Comparison of ENCODE assay signal across 23 cellular contexts in the genomic region with DNA sequence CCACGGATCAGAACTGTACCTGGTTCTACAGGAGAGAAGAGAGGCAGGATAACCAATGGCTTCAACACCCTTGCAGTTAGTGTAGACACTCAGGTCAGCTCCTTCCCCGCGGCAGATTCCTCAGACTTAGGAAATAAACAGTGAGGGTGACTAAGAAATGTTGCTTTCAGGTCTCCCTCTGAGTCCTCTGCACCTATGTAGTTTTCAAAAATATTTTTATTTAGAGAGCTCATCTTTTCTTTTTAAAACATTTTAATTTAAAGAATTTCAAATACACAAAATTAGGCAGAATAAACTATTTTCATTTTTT.
DNase-seq lines count a peak whose midpoint lies in the region; TF ChIP-seq lines count a peak whose summit lies in the region.
"Had no signal": no experiment of that assay in that cellular context is flagged by ENCODE, and none has a peak within 500 bp of the region (broad histone marks: within the 10 kb centered on the region; RNA-seq: fewer than 3 reads in every experiment).

No MANE protein-coding gene starts in this region.

- H4K12ac ChIP-seq in trophoblast cell (ENCODE audit: low read depth, low read length) = no peak overlapping the region

- no peak overlapping the region for H4K91ac ChIP-seq in trophoblast cell (ENCODE audit: low read depth, low read length)

- TF ChIP-seq EP300 in stomach (IDR thresholded peaks at IDR 0.05) = no peak

- no peak overlapping the region for H2BK12ac ChIP-seq in trophoblast cell (ENCODE audit: low read length)

- no peak overlapping the region for H3K18ac ChIP-seq in trophoblast cell (ENCODE audit: low read length)

- intact Hi-C loops in vagina (cut with DNase I) (no loop called here), stomach (cut with DNase I; ENCODE audit: low total_unique reads) (no loop called here)

- no peak overlapping the region for H2BK5ac ChIP-seq in trophoblast cell (ENCODE audit: low read depth, low read length, poor library complexity)

- no peaks in the 10 kb centered on the region for H3K9me3 ChIP-seq in trophoblast cell (ENCODE audit: insufficient read depth, low read depth, low read length)
- H3K9me3 ChIP-seq in vagina = no peaks in the 10 kb centered on the region
- no peaks in the 10 kb centered on the region for H3K9me3 ChIP-seq in stomach
- H3K9me3 ChIP-seq: colonic mucosa, heart left ventricle, transverse colon had no signal

- H3K4ac ChIP-seq in trophoblast cell (ENCODE audit: low read depth, low read length) = no peak overlapping the region

- no peak overlapping the region for H3K23ac ChIP-seq in trophoblast cell (ENCODE audit: low read length)

- H3K79me1 ChIP-seq in trophoblast cell (ENCODE audit: low read length) = no peaks in the 10 kb centered on the region

- no peak overlapping the region for H2AK5ac ChIP-seq in trophoblast cell (ENCODE audit: low read length)

- no peak overlapping the region for H3K27ac ChIP-seq in trophoblast cell (ENCODE audit: low read depth, low read length)
- no peak overlapping the region for H3K27ac ChIP-seq in vagina
- no peak overlapping the region for H3K27ac ChIP-seq in stomach
- H3K27ac ChIP-seq: colonic mucosa, foreskin keratinocyte, transverse colon had no signal

- H2BK120ac ChIP-seq in trophoblast cell (ENCODE audit: insufficient read depth, low read length, poor library complexity) = no peak overlapping the region

- no peaks in the 10 kb centered on the region for H3K27me3 ChIP-seq in trophoblast cell (ENCODE audit: insufficient read depth, low read length)
- no peaks in the 10 kb centered on the region for H3K27me3 ChIP-seq in vagina
- H3K27me3 ChIP-seq in stomach = no peaks in the 10 kb centered on the region
- H3K27me3 ChIP-seq: colonic mucosa, foreskin keratinocyte, heart left ventricle, transverse colon had no signal

- no peak overlapping the region for H2AFZ ChIP-seq in trophoblast cell (ENCODE audit: insufficient read depth, low read length, poor library complexity)

- H3K79me2 ChIP-seq in trophoblast cell (ENCODE audit: control insufficient read depth, insufficient read depth, low read length, poor library complexity) = no peaks in the 10 kb centered on the region

- peak; percentile 71 for DNase-seq in ELR (ENCODE audit: low read depth)
- DNase-seq in M059J (ENCODE audit: low read depth) = peak; percentile 57
- DNase-seq in epithelial cell of esophagus (ENCODE audit: low read depth) = peak; percentile 29
- DNase-seq in trophoblast cell = peak; percentile 45 to 57
- DNase-seq in vagina (ENCODE audit: extremely low spot score in 2 of 2) = no peak
- DNase-seq in stomach = no peak
- no peak for DNase-seq in GF-D8 (lab: John Stamatoyannopoulos, UW)
- DNase-seq: activated CD4-positive, alpha-beta T cell treated with anti-CD3 and anti-CD28 coated beads, Interleukin-2, amount 10 ng/mL, durations not matched to agents 7 days and 5 days; activated gamma-delta T cell treated with Interleukin-2 at 50 U/mL for 16 hours; activated T-cell treated with anti-CD3 and anti-CD28 coated beads, Interleukin-2, amount 50 U/mL, for 4 hours; colonic mucosa; effector CD8-positive, alpha-beta T cell; heart left ventricle; NCI-H1092; NCI-H187 treated with DMSO at 0.1 percent for 48 hours; NCI-H526; nucleus accumbens; SHP77; stimulated activated naive CD8-positive, alpha-beta T cell treated with anti-CD3 and anti-CD28 coated beads, Interleukin-15, amount 100 ng/mL, for 72 hours; T1000; transverse colon had no signal

- WGBS in trophoblast cell (ENCODE audit: extremely low coverage, insufficient coverage, insufficient read length) = no CpG with 5 or more reads among the region's 3 CpGs
- 91 to 100% (median 97%) methylated on average over 3 of the region's 3 CpGs for WGBS in stomach, 5 donors

- peaks cover 4 to 6% of the 10 kb centered on the region in 2 experiments for H3K4me1 ChIP-seq in trophoblast cell (ENCODE audit: control insufficient read depth in 1 of 2, insufficient read depth in 2 of 2, low read length in 2 of 2)
- no peaks in the 10 kb centered on the region for H3K4me1 ChIP-seq in vagina
- peaks cover 0 to 10% (median 0%) of the 10 kb centered on the region in 4 donors for H3K4me1 ChIP-seq in stomach
- H3K4me1 ChIP-seq: colonic mucosa, transverse colon had no signal

- TF ChIP-seq CTCF in epithelial cell of esophagus (IDR thresholded peaks at IDR 0.05; ENCODE audit: insufficient read depth, low read depth, low read length, missing control alignments) (no peak), vagina (IDR thresholded peaks at IDR 0.05) (no peak), stomach (IDR thresholded peaks at IDR 0.05) (no peak)

- no peak overlapping the region for H3K9ac ChIP-seq in trophoblast cell (ENCODE audit: low read length)

- H3K14ac ChIP-seq in trophoblast cell (ENCODE audit: low read length) = no peak overlapping the region

- H3K36me3 ChIP-seq in trophoblast cell (ENCODE audit: control insufficient read depth in 1 of 2, insufficient read depth in 2 of 2, low read length in 2 of 2) (no peaks in the 10 kb centered on the region), vagina (no peaks in the 10 kb centered on the region), stomach (no peaks in the 10 kb centered on the region)
- H3K36me3 ChIP-seq: colonic mucosa, transverse colon had no signal

- no peak overlapping the region for H3K4me3 ChIP-seq in epithelial cell of esophagus (ENCODE audit: low read length)
- H3K4me3 ChIP-seq in trophoblast cell (ENCODE audit: low read depth, low read length) = no peak overlapping the region
- H3K4me3 ChIP-seq in vagina = no peak overlapping the region
- H3K4me3 ChIP-seq in stomach = no peak overlapping the region
- H3K4me3 ChIP-seq: colonic mucosa, GM12878, heart left ventricle, transverse colon had no signal

- H4K8ac ChIP-seq in trophoblast cell (ENCODE audit: low read depth, low read length) = no peak overlapping the region

- H3K4me2 ChIP-seq in trophoblast cell (ENCODE audit: low read length) = no peak overlapping the region

- no peak for TF ChIP-seq POLR2A in vagina (IDR thresholded peaks at IDR 0.05)
- no peak for TF ChIP-seq POLR2A in stomach (IDR thresholded peaks at IDR 0.05)

Comparison
In these comparisons a context has a peak if more than half of its experiments do, and no peak if none do; other contexts are left out.
1. DNase-seq: peak in ELR (single experiment), M059J (single experiment), epithelial cell of esophagus (single experiment) and trophoblast cell (2 of 2); none in vagina (0 of 2), stomach (single experiment) and GF-D8 (single experiment).